ENCODE assay signal across 8 cellular contexts in genomic region chr11:93198221-93198650, GRCh38. TPM values are rescaled to one million over a fixed set of nuclear protein-coding genes. Genes with fewer than 3 reads are reported as not detected.
A peak's percentile ranks its signal among the peaks of the same experiment; 100 is the strongest.
DNase-seq lines count a peak whose midpoint lies in the region; ATAC-seq and TF ChIP-seq lines count a peak whose summit lies in the region.

No MANE protein-coding gene starts in this region.

- BruUV-seq in Caco-2 (replicated peaks; lab: Mats Ljungman, UMichigan): no TSS peak

- H3K4me1 ChIP-seq in Caco-2 (no peaks in the 10 kb centered on the region), HUES48 (ENCODE audit: control insufficient read depth, insufficient read depth, low read length) (peaks cover 9% of the 10 kb centered on the region; the same call in 1 of the 2 replicates), thymus (ENCODE audit: control insufficient read depth, insufficient read depth, low read length) (no peaks in the 10 kb centered on the region)

- no peak for TF ChIP-seq CTCF in Caco-2 (IDR thresholded peaks at IDR 0.05; ENCODE audit: insufficient read depth in 1 of 2, low read depth in 1 of 2, low read length in 1 of 2, severe bottlenecking in 1 of 2, unreplicated experiment in 1 of 2)
- no peak for TF ChIP-seq CTCF in astrocyte of the spinal cord (IDR thresholded peaks at IDR 0.05; ENCODE audit: low read depth, low read length)

- H3K9ac ChIP-seq in HUES48 (ENCODE audit: low read depth, low read length): no peak overlapping the region; the same call in 1 of the 2 replicates

- peaks cover 8% of the 10 kb centered on the region for H3K36me3 Mint-ChIP-seq in Caco-2 (ENCODE audit: insufficient read depth, unreplicated experiment)

- ATAC-seq in left lobe of liver: peak; percentile 3
- no peak for ATAC-seq in GM21737 (IDR thresholded peaks at IDR 0.05; ENCODE audit: unreplicated experiment)
- ATAC-seq in HG03342 (IDR thresholded peaks at IDR 0.05; ENCODE audit: unreplicated experiment): no peak
- no peak for ATAC-seq in GM21786 (IDR thresholded peaks at IDR 0.05; ENCODE audit: unreplicated experiment)

- CTCF ChIA-PET in Caco-2 (lab: Charles Lee): no interaction called here

- in situ Hi-C loops in astrocyte of the spinal cord (cut with HindIII; ENCODE audit: low sequenced_read_pairs): no loop called here

- no peaks in the 10 kb centered on the region for H3K9me3 Mint-ChIP-seq in Caco-2 (ENCODE audit: unreplicated experiment)

- WGBS in thymus: 4% methylated on average over 9 of the region's 9 CpGs

- no peak overlapping the region for H3K27ac Mint-ChIP-seq in Caco-2 (ENCODE audit: unreplicated experiment)

- H3K4me3 ChIP-seq in Caco-2 (ENCODE audit: low read depth, low read length) (peak overlapping the region; percentile 75), HUES48 (ENCODE audit: low read depth, low read length) (peak overlapping the region; percentile 99), astrocyte of the spinal cord (ENCODE audit: low read depth, low read length) (peak overlapping the region; percentile 62), thymus (ENCODE audit: low read length) (peak overlapping the region; percentile 68)

- H3K27ac ChIP-seq in HUES48 (ENCODE audit: low read depth, low read length) (peak overlapping the region; percentile 95), thymus (ENCODE audit: low read depth) (no peak overlapping the region)

- no peaks in the 10 kb centered on the region for H3K4me1 Mint-ChIP-seq in Caco-2 (ENCODE audit: low read depth, unreplicated experiment)

- H3K4me3 Mint-ChIP-seq in Caco-2 (ENCODE audit: unreplicated experiment): peak overlapping the region; percentile 91

- no peaks in the 10 kb centered on the region for H3K27me3 ChIP-seq in Caco-2 (replicated peaks; ENCODE audit: control insufficient read depth, insufficient read depth, low read length)
- no peaks in the 10 kb centered on the region for H3K27me3 ChIP-seq in HUES48 (ENCODE audit: control insufficient read depth, insufficient read depth, low read length)
- no peaks in the 10 kb centered on the region for H3K27me3 ChIP-seq in thymus (ENCODE audit: control insufficient read depth, insufficient read depth)

- intact Hi-C loops in Caco-2 (cut with micrococcal nuclease; ENCODE audit: unreplicated experiment): no loop called here

- H3K36me3 ChIP-seq in Caco-2 (ENCODE audit: control insufficient read depth, insufficient read depth, low read length): no peaks in the 10 kb centered on the region
- H3K36me3 ChIP-seq in HUES48 (ENCODE audit: control insufficient read depth, insufficient read depth, low read length): no peaks in the 10 kb centered on the region
- H3K36me3 ChIP-seq in thymus (ENCODE audit: control insufficient read depth, insufficient read depth): no peaks in the 10 kb centered on the region

- peaks cover 13% of the 10 kb centered on the region for H3K27me3 Mint-ChIP-seq in Caco-2 (ENCODE audit: insufficient read depth, unreplicated experiment)

- peak in 1 of 2 experiments; percentile 17 for DNase-seq in Caco-2
- DNase-seq in astrocyte of the spinal cord (ENCODE audit: low read depth, low spot score): no peak
- DNase-seq in left lobe of liver (ENCODE audit: low spot score): no peak

- POLR2A ChIA-PET in Caco-2 (lab: Charles Lee): no interaction called here

- H3K9me3 ChIP-seq in Caco-2: no peaks in the 10 kb centered on the region
- no peaks in the 10 kb centered on the region for H3K9me3 ChIP-seq in HUES48 (ENCODE audit: control insufficient read depth, insufficient read depth, low read length)
- H3K9me3 ChIP-seq in thymus (ENCODE audit: control insufficient read depth): no peaks in the 10 kb centered on the region

RNA-seq across cellular contexts. Expression of gene SLC36A4, which starts 0.4 kb away (rescaled TPM):
- total RNA-seq in Caco-2 (2022) (11.2 and 12.5 TPM in 2 replicates), left lobe of liver (3.2 TPM)
- 6.9 TPM for polyA plus RNA-seq in thymus
